Comparison of ENCODE assay signal across 10 cellular contexts in the genomic region with DNA sequence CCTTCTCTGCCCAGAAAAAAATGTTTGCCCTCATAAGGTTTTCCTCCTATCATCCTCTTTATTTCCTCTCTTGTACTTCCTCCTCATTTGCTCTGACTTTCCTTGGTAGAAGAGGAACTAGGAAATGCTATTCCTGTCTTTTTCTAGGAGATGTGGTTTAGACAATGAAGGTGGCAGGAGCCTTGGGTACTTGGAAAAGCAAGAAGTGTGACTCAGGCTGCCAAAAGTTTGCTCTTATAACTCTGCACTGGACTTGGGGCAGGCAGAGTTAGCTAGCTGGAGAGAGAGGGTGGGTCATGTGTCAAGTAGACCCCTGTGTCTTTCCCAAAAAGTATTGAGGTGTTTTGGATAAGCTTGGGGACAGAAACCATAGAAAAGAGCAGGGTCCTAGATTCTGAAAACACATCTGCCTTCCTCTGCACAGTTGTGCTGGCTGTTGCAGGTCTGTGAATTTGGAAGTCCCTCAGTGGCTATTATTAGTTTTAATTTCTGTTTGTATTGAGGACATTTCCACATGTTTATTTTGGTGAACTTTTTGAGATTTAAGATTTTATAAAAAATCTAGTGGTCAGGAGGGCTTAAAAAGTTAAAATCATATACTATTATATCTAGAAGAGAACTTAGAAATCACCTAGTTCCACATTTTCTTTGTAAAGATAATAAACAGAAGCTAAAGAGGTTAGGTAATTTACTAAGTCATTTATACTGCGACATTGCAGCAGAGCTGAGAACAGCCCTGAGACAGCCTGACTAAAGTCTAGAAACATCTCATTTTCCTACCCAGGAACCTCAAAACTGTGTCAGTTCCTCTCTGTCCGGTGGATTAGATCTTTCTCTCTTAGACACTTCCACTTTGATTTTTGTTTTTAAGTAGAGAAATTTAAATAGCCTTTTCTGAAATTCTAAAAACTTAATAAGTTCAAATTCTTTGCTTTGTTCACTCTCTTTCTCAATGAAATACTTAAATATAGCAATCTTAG. TPM values are rescaled to one million over a fixed set of nuclear protein-coding genes. Genes with fewer than 3 reads are reported as not detected.
DNase-seq lines count a peak whose midpoint lies in the region; ATAC-seq and TF ChIP-seq lines count a peak whose summit lies in the region.
"Had no signal": no experiment of that assay in that cellular context is flagged by ENCODE, and none has a peak within 500 bp of the region (broad histone marks: within the 10 kb centered on the region; RNA-seq: fewer than 3 reads in every experiment).

No MANE protein-coding gene starts in this region.

- TF ChIP-seq POLR2A in GM18505 (IDR thresholded peaks at IDR 0.05; ENCODE audit: borderline replicate concordance, extremely low read depth, insufficient read depth, insufficient read length), result no peak

- H3K4me1 Mint-ChIP-seq in activated T-helper 1 cell treated with anti-CD3 and anti-CD28 coated beads, Interleukin-12 subunit alpha, Interleukin-12 subunit beta, Interleukin-2, Interleukin-4 antibody, amounts not matched to agents 30 ng/mL and 10 ng/mL and 1 ng/mL, durations not matched to agents 14 hours and 24 hours and 36 hours (ENCODE audit: low read depth), result peaks cover 61% of the 10 kb centered on the region

- peaks cover 53% of the 10 kb centered on the region for H3K36me3 Mint-ChIP-seq in activated T-helper 1 cell treated with anti-CD3 and anti-CD28 coated beads, Interleukin-12 subunit alpha, Interleukin-12 subunit beta, Interleukin-2, Interleukin-4 antibody, amounts not matched to agents 30 ng/mL and 10 ng/mL and 1 ng/mL, durations not matched to agents 14 hours and 24 hours and 36 hours (ENCODE audit: low read depth)

- no peak for DNase-seq in activated T-helper 1 cell treated with anti-CD3 and anti-CD28 coated beads, Interleukin-12 subunit alpha, Interleukin-12 subunit beta, Interleukin-2, Interleukin-4 antibody, amounts not matched to agents 30 ng/mL and 10 ng/mL and 1 ng/mL, durations not matched to agents 14 hours and 24 hours and 36 hours (ENCODE audit: low spot score)
- DNase-seq in RKO (ENCODE audit: low spot score) (no peak), 8988T (no peak)
- no peak for DNase-seq in effector CD4-positive, alpha-beta T cell
- DNase-seq in stimulated activated CD4-positive, alpha-beta T cell treated with anti-CD3 and anti-CD28 coated beads, Interleukin-1b, Interleukin-23, amount 100 ng/mL, for 48 hours, result no peak
- DNase-seq: activated gamma-delta T cell treated with Interleukin-2 at 50 U/mL for 16 hours, Calu3 had no signal

- no peaks in the 10 kb centered on the region for H3K27me3 Mint-ChIP-seq in activated T-helper 1 cell treated with anti-CD3 and anti-CD28 coated beads, Interleukin-12 subunit alpha, Interleukin-12 subunit beta, Interleukin-2, Interleukin-4 antibody, amounts not matched to agents 30 ng/mL and 10 ng/mL and 1 ng/mL, durations not matched to agents 14 hours and 24 hours and 36 hours (ENCODE audit: insufficient read depth)

- ATAC-seq in GM18505 (IDR thresholded peaks at IDR 0.05; ENCODE audit: unreplicated experiment), result peak; percentile 98
- ATAC-seq in GM19467 (IDR thresholded peaks at IDR 0.05; ENCODE audit: unreplicated experiment), result peak; percentile 98
- ATAC-seq in HG03025 (IDR thresholded peaks at IDR 0.05; ENCODE audit: low FRiP score, unreplicated experiment), result peak; percentile 98

- no peak overlapping the region for H3K4me3 Mint-ChIP-seq in activated T-helper 1 cell treated with anti-CD3 and anti-CD28 coated beads, Interleukin-12 subunit alpha, Interleukin-12 subunit beta, Interleukin-2, Interleukin-4 antibody, amounts not matched to agents 30 ng/mL and 10 ng/mL and 1 ng/mL, durations not matched to agents 14 hours and 24 hours and 36 hours

- intact Hi-C loops in activated T-helper 1 cell treated with anti-CD3 and anti-CD28 coated beads, Interleukin-12 subunit alpha, Interleukin-12 subunit beta, Interleukin-2, Interleukin-4 antibody, amounts not matched to agents 30 ng/mL and 10 ng/mL and 1 ng/mL, durations not matched to agents 14 hours and 24 hours and 36 hours (cut with micrococcal nuclease), result loop anchor here (1.0 to 2.0 kb wide), 4 partner anchors 10 to 27 kb away; a partner anchor contains a TSS

- peak overlapping the region; percentile 41 for H3K27ac Mint-ChIP-seq in activated T-helper 1 cell treated with anti-CD3 and anti-CD28 coated beads, Interleukin-12 subunit alpha, Interleukin-12 subunit beta, Interleukin-2, Interleukin-4 antibody, amounts not matched to agents 30 ng/mL and 10 ng/mL and 1 ng/mL, durations not matched to agents 14 hours and 24 hours and 36 hours

- no peaks in the 10 kb centered on the region for H3K9me3 Mint-ChIP-seq in activated T-helper 1 cell treated with anti-CD3 and anti-CD28 coated beads, Interleukin-12 subunit alpha, Interleukin-12 subunit beta, Interleukin-2, Interleukin-4 antibody, amounts not matched to agents 30 ng/mL and 10 ng/mL and 1 ng/mL, durations not matched to agents 14 hours and 24 hours and 36 hours

RNA-seq across cellular contexts. Expression of a gene that starts 16.0 kb away (rescaled TPM):
- total RNA-seq in activated T-helper 1 cell treated with anti-CD3 and anti-CD28 coated beads, Interleukin-12 subunit alpha, Interleukin-12 subunit beta, Interleukin-2, Interleukin-4 antibody, amounts not matched to agents 30 ng/mL and 10 ng/mL and 1 ng/mL, durations not matched to agents 14 hours and 24 hours and 36 hours, result 31.3 and 34.6 TPM in 2 replicates
